8 cellular contexts compared by ENCODE assay signal in the genomic region with DNA sequence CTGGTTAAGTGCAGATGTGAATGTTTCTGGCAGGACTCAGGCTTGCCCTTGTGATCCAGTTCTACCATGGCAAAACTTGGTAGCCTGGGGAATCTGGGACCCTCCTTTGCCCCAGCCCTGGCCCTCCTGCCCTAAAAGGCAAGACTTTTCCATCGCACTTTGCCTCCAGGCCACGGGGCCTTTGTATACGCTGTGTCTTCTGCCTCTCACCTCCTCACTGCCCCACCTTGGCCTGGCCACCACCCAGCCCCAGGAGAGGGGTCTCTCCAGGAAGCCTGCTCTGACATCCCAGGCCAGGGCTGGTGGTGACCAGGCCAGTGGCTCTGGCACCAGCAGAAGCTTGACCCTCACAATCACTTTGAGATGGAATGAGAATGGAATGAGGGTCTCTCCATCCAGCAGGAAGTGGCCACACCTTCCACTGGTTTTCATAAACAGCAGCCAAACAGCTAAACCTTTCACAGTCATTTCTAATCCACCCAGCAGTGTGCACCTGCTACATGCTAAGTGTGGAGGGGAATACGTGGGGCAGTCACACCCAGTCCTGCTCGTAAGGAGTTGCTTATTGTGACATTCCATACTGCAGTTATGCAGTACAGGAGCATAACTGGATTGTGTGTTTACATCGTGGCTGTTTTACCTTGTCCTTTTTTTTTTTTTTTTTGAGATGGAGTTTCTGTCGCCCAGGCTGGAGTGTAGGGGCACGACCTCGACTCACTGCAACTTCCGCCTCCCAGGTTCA. TPM values are rescaled to one million over a fixed set of nuclear protein-coding genes. Genes with fewer than 3 reads are reported as not detected.
DNase-seq lines count a peak whose midpoint lies in the region; ATAC-seq and TF ChIP-seq lines count a peak whose summit lies in the region.

No MANE protein-coding gene starts in this region.

- H3K9me3 ChIP-seq in T-helper 17 cell (ENCODE audit: control insufficient read depth, low read length, poor library complexity, severe bottlenecking) (no peaks in the 10 kb centered on the region), hepatocyte (ENCODE audit: low read depth) (no peaks in the 10 kb centered on the region)

- H3K36me3 Mint-ChIP-seq in activated CD4-positive, alpha-beta T cell treated with anti-CD3 and anti-CD28 coated beads for 36 hours (ENCODE audit: low read depth): no peaks in the 10 kb centered on the region
- H3K36me3 Mint-ChIP-seq in T-helper 17 cell (ENCODE audit: low read depth): no peaks in the 10 kb centered on the region
- peaks cover 5 to 8% of the 10 kb centered on the region in 2 donors for H3K36me3 Mint-ChIP-seq in stimulated activated naive B cell treated with anti-CD40 and anti-IgM and Interleukin-4, amounts not matched to agents 10 μg/mL and 1 μg/mL and 100 μg/mL, for 72 hours

- H3K27me3 Mint-ChIP-seq in activated CD4-positive, alpha-beta T cell treated with anti-CD3 and anti-CD28 coated beads for 36 hours: no peaks in the 10 kb centered on the region
- H3K27me3 Mint-ChIP-seq in T-helper 17 cell: no peaks in the 10 kb centered on the region
- H3K27me3 Mint-ChIP-seq in stimulated activated naive B cell treated with anti-CD40 and anti-IgM and Interleukin-4, amounts not matched to agents 10 μg/mL and 1 μg/mL and 100 μg/mL, for 72 hours: no peaks in the 10 kb centered on the region

- POLR2A ChIA-PET in activated CD4-positive, alpha-beta T cell treated with anti-CD3 and anti-CD28 coated beads for 36 hours (lab: Charles Lee): interaction anchor here (0.6 to 0.7 kb wide), 2 partner anchors 209 to 240 kb away, joined by 3 read pairs; no protein-coding TSS in a partner anchor

- TF ChIP-seq CTCF in hepatocyte (IDR thresholded peaks at IDR 0.05; ENCODE audit: poor library complexity): no peak

- H3K4me1 Mint-ChIP-seq in activated CD4-positive, alpha-beta T cell treated with anti-CD3 and anti-CD28 coated beads for 36 hours: peaks cover 7% of the 10 kb centered on the region
- peaks cover 5% of the 10 kb centered on the region for H3K4me1 Mint-ChIP-seq in T-helper 17 cell
- H3K4me1 Mint-ChIP-seq in stimulated activated naive B cell treated with anti-CD40 and anti-IgM and Interleukin-4, amounts not matched to agents 10 μg/mL and 1 μg/mL and 100 μg/mL, for 72 hours: peaks cover 3 to 12% of the 10 kb centered on the region in 2 donors

- no peak for ATAC-seq in activated CD4-positive, alpha-beta T cell treated with anti-CD3 and anti-CD28 coated beads for 36 hours
- no peak for ATAC-seq in T-helper 17 cell
- ATAC-seq in stimulated activated naive B cell treated with anti-CD40 and anti-IgM and Interleukin-4, amounts not matched to agents 10 μg/mL and 1 μg/mL and 100 μg/mL, for 72 hours (replicated peaks): no peak
- no peak for ATAC-seq in activated CD4-positive, CD25-positive, alpha-beta regulatory T cell treated with anti-CD3 and anti-CD28 coated beads, Interleukin-2, amount 50 U/mL, for 24 hours

- H3K4me2 ChIP-seq in hepatocyte: no peak overlapping the region

- no peaks in the 10 kb centered on the region for H4K20me1 ChIP-seq in hepatocyte (ENCODE audit: insufficient read depth, poor library complexity, severe bottlenecking)

- peaks cover 20% of the 10 kb centered on the region for H3K79me2 ChIP-seq in hepatocyte

- no peaks in the 10 kb centered on the region for H3K9me3 Mint-ChIP-seq in activated CD4-positive, alpha-beta T cell treated with anti-CD3 and anti-CD28 coated beads for 36 hours (ENCODE audit: low read depth)
- no peaks in the 10 kb centered on the region for H3K9me3 Mint-ChIP-seq in stimulated activated naive B cell treated with anti-CD40 and anti-IgM and Interleukin-4, amounts not matched to agents 10 μg/mL and 1 μg/mL and 100 μg/mL, for 72 hours

- H3K9me2 ChIP-seq in hepatocyte (replicated peaks; ENCODE audit: insufficient read depth): no peaks in the 10 kb centered on the region

- H3K4me1 ChIP-seq in hepatocyte (ENCODE audit: insufficient read depth): peaks cover 15% of the 10 kb centered on the region

- intact Hi-C loops in activated CD4-positive, alpha-beta T cell treated with anti-CD3 and anti-CD28 coated beads for 36 hours (cut with DNase I, micrococcal nuclease): loop anchor here (5.0 to 10.0 kb wide), 2 partner anchors 96 to 368 kb away; partner anchors contain the start of gene CDK3 (in 1 of the 2)

- no peak overlapping the region for H3K4me3 ChIP-seq in hepatocyte

- peak overlapping the region; percentile 16 for H3K27ac Mint-ChIP-seq in activated CD4-positive, alpha-beta T cell treated with anti-CD3 and anti-CD28 coated beads for 36 hours
- H3K27ac Mint-ChIP-seq in T-helper 17 cell: peak overlapping the region; percentile 21
- H3K27ac Mint-ChIP-seq in stimulated activated naive B cell treated with anti-CD40 and anti-IgM and Interleukin-4, amounts not matched to agents 10 μg/mL and 1 μg/mL and 100 μg/mL, for 72 hours: peak overlapping the region; percentile 20

- no peak overlapping the region for H2AFZ ChIP-seq in hepatocyte

- H3K27me3 ChIP-seq in hepatocyte: no peaks in the 10 kb centered on the region

- WGBS in hepatocyte (ENCODE audit: low lambda C conversion rate, missing lambda C conversion rate): 95% methylated on average over 10 of the region's 10 CpGs

- CTCF ChIA-PET in activated CD4-positive, alpha-beta T cell treated with anti-CD3 and anti-CD28 coated beads for 36 hours (lab: Charles Lee): interaction anchor here (0.6 to 3.4 kb wide), 16 partner anchors 12 to 781 kb away, joined by 3 to 38 read pairs (median 4); partner anchors contain the start of gene TRIM47

- no peak overlapping the region for H3K4me3 Mint-ChIP-seq in activated CD4-positive, alpha-beta T cell treated with anti-CD3 and anti-CD28 coated beads for 36 hours
- peak overlapping the region; percentile 73 for H3K4me3 Mint-ChIP-seq in T-helper 17 cell
- no peak overlapping the region for H3K4me3 Mint-ChIP-seq in stimulated activated naive B cell treated with anti-CD40 and anti-IgM and Interleukin-4, amounts not matched to agents 10 μg/mL and 1 μg/mL and 100 μg/mL, for 72 hours

- no peaks in the 10 kb centered on the region for H3K36me3 ChIP-seq in hepatocyte (replicated peaks; ENCODE audit: insufficient read depth, low read depth)

- DNase-seq in activated CD4-positive, alpha-beta T cell treated with anti-CD3 and anti-CD28 coated beads for 36 hours: no peak
- DNase-seq in activated CD4-positive, alpha-beta T cell treated with anti-CD3 and anti-CD28 coated beads, Interleukin-2, amount 50 U/mL, for 48 hours: no peak
- DNase-seq in T-helper 17 cell: no peak
- no peak for DNase-seq in hepatocyte (ENCODE audit: low spot score)
- DNase-seq in stimulated activated naive B cell treated with anti-CD40 and anti-IgM and Interleukin-4, amounts not matched to agents 10 μg/mL and 1 μg/mL and 100 μg/mL, for 72 hours: no peak
- no peak for DNase-seq in hypothalamus (lab: John Stamatoyannopoulos, UW)
- no peak for DNase-seq in GM19240 (ENCODE audit: insufficient read length, low spot score)

- H3K27ac ChIP-seq in hepatocyte: peak overlapping the region; percentile 36

RNA-seq across cellular contexts. Expression of gene MRPL38, which starts 1.6 kb away (rescaled TPM):
- total RNA-seq in activated CD4-positive, alpha-beta T cell treated with anti-CD3 and anti-CD28 coated beads for 36 hours: 100 to 1,000 TPM in 1 of 2 experiments, 10 to 100 TPM in 1; 98.0 to 115 TPM
- total RNA-seq in T-helper 17 cell: 100 to 1,000 TPM in 1 of 2 donors, 10 to 100 TPM in 1; 93.8 to 107 TPM
- total RNA-seq in hepatocyte: 40.4 and 50.2 TPM in 2 replicates
- 124 and 134 TPM in 2 replicates for polyA plus RNA-seq in hepatocyte

RNA-seq across cellular contexts. Expression of gene TRIM65, which starts 9.6 kb away (rescaled TPM):
- 10 to 100 TPM; 28.9 to 31.9 TPM for total RNA-seq in activated CD4-positive, alpha-beta T cell treated with anti-CD3 and anti-CD28 coated beads for 36 hours
- 10 to 100 TPM; 19.8 to 23.6 TPM for total RNA-seq in T-helper 17 cell
- total RNA-seq in hepatocyte: 10.9 and 12.5 TPM in 2 replicates
- 10.7 and 16.8 TPM in 2 replicates for polyA plus RNA-seq in hepatocyte

RNA-seq across cellular contexts. Expression of gene TRIM47, which starts 27.9 kb away (rescaled TPM):
- total RNA-seq in activated CD4-positive, alpha-beta T cell treated with anti-CD3 and anti-CD28 coated beads for 36 hours: 10 to 100 TPM; 13.4 to 19.9 TPM
- 1 to 10 TPM; 4.5 to 9.4 TPM for total RNA-seq in T-helper 17 cell
- 13.0 and 15.5 TPM in 2 replicates for total RNA-seq in hepatocyte
- polyA plus RNA-seq in hepatocyte: 36.9 and 42.9 TPM in 2 replicates

RNA-seq across cellular contexts. Expression of gene FBF1, which starts 34.5 kb away (rescaled TPM):
- 10 to 100 TPM; 16.2 to 18.0 TPM for total RNA-seq in activated CD4-positive, alpha-beta T cell treated with anti-CD3 and anti-CD28 coated beads for 36 hours
- total RNA-seq in T-helper 17 cell (10 to 100 TPM; 20.0 to 22.3 TPM), hepatocyte (3.0 and 6.1 TPM in 2 replicates)
- polyA plus RNA-seq in hepatocyte: 9.7 and 11.0 TPM in 2 replicates

RNA-seq across cellular contexts. Expression of gene WBP2, which starts 51.2 kb away (rescaled TPM):
- total RNA-seq in activated CD4-positive, alpha-beta T cell treated with anti-CD3 and anti-CD28 coated beads for 36 hours: 10 to 100 TPM; 68.7 to 74.1 TPM
- total RNA-seq in T-helper 17 cell (100 to 1,000 TPM in 1 of 2 donors, 10 to 100 TPM in 1; 86.0 to 114 TPM), hepatocyte (22.8 and 29.0 TPM in 2 replicates)
- polyA plus RNA-seq in hepatocyte: 129 and 143 TPM in 2 replicates
